Comparison of ENCODE assay signal across 1 cellular context in genomic region chr11:59753650-59754493, GRCh38.
A peak's percentile ranks its signal among the peaks of the same experiment; 100 is the strongest.
TF ChIP-seq lines count a peak whose summit lies in the region.

No MANE protein-coding gene starts in this region.

TF ChIP-seq in K562, 482 proteins besides CTCF, POLR2A, EP300 and RAD21 (continued from another document and continues in another):
- TF ChIP-seq MGA (IDR thresholded peaks at IDR 0.05): peak; percentile 61
- TF ChIP-seq E2F6 (IDR thresholded peaks at IDR 0.05; ENCODE audit: borderline replicate concordance in 1 of 2, extremely low read depth in 1 of 2, insufficient read depth in 1 of 2, insufficient read length in 1 of 2, low read depth in 1 of 2, low read length in 1 of 2, poor library complexity in 1 of 2, severe bottlenecking in 1 of 2): peak in 1 of 2 experiments; percentile 58
- TF ChIP-seq KDM1A (IDR thresholded peaks at IDR 0.05): peak; percentile 7 to 48; a peak in 2 of 4 replicates
- TF ChIP-seq ZBTB5 (IDR thresholded peaks at IDR 0.05): peak; percentile 100
- TF ChIP-seq LARP7 (IDR thresholded peaks at IDR 0.05): peak; percentile 78; the same call in 1 of the 2 replicates
- 0 out of 2 replicates have a peak, but pooled peaks have one; percentile 56 for TF ChIP-seq ARID3B (CRISPR knock-in tag; IDR thresholded peaks at IDR 0.05; ENCODE audit: borderline replicate concordance)
- 0 out of 2 replicates have a peak, but pooled peaks have one; percentile 62 for TF ChIP-seq ZBTB17 (CRISPR knock-in tag; IDR thresholded peaks at IDR 0.05)
- TF ChIP-seq KDM4B (IDR thresholded peaks at IDR 0.05; ENCODE audit: borderline replicate concordance in 2 of 2, low read depth in 1 of 2): peak in 1 of 2 experiments; percentile 64; a peak in 1 of 4 replicates
- TF ChIP-seq HMGXB4 (CRISPR knock-in tag; IDR thresholded peaks at IDR 0.05): peak; percentile 53; the same call in 1 of the 2 replicates
- peak; percentile 26; the same call in 1 of the 2 replicates for TF ChIP-seq TCF3 (CRISPR knock-in tag; IDR thresholded peaks at IDR 0.05)
- 0 out of 2 replicates have a peak, but pooled peaks have one; percentile 12 for TF ChIP-seq ZNF134 (CRISPR knock-in tag; conservative IDR thresholded peaks at IDR 0.05)
- no peak for TF ChIP-seq ETV6 (IDR thresholded peaks at IDR 0.05; ENCODE audit: borderline replicate concordance in 1 of 2, low read depth in 2 of 2, low read length in 1 of 2)
- TF ChIP-seq ETV6 (CRISPR knock-in tag; IDR thresholded peaks at IDR 0.05; ENCODE audit: borderline replicate concordance): no peak
- TF ChIP-seq BRD9 (IDR thresholded peaks at IDR 0.05; ENCODE audit: low read depth, partially characterized antibody): peak; percentile 20
- peak; percentile 66; the same call in 1 of the 2 replicates for TF ChIP-seq OTX1 (CRISPR knock-in tag; IDR thresholded peaks at IDR 0.05)
- no peak for TF ChIP-seq PTTG1 (tag; IDR thresholded peaks at IDR 0.05; ENCODE audit: low read depth)
- TF ChIP-seq ZBTB49 (CRISPR knock-in tag; IDR thresholded peaks at IDR 0.05; ENCODE audit: borderline replicate concordance): 0 out of 2 replicates have a peak, but pooled peaks have one; percentile 16
- peak; percentile 45; the same call in 1 of the 2 replicates for TF ChIP-seq JUND (IDR thresholded peaks at IDR 0.05; ENCODE audit: borderline replicate concordance, low read depth, low read length)
- TF ChIP-seq JUND (tag; IDR thresholded peaks at IDR 0.05; ENCODE audit: borderline replicate concordance, low read depth, low read length): peak; percentile 55; the same call in 1 of the 3 replicates
- no peak for TF ChIP-seq ZNF212 (CRISPR knock-in tag; IDR thresholded peaks at IDR 0.05)
- peak; percentile 80; the same call in 1 of the 2 replicates for TF ChIP-seq ZBTB9 (CRISPR knock-in tag; IDR thresholded peaks at IDR 0.05)
- peak; percentile 65; the same call in 1 of the 2 replicates for TF ChIP-seq MBD1 (CRISPR knock-in tag; IDR thresholded peaks at IDR 0.05)
- peak; percentile 26; the same call in 1 of the 2 replicates for TF ChIP-seq TEAD4 (IDR thresholded peaks at IDR 0.05; ENCODE audit: low read length)
- TF ChIP-seq TEAD4 (CRISPR knock-in tag; IDR thresholded peaks at IDR 0.05; ENCODE audit: borderline replicate concordance): no peak
- TF ChIP-seq HDAC2 (IDR thresholded peaks at IDR 0.05): peak; percentile 20; the same call in 1 of the 2 replicates
- 0 out of 2 replicates have a peak, but pooled peaks have one; percentile 16 for TF ChIP-seq MIER1 (IDR thresholded peaks at IDR 0.05; ENCODE audit: low read depth)
